1 cellular context compared by ENCODE assay signal in genomic region chr3:14371573-14372474, GRCh38.
A peak's percentile ranks its signal among the peaks of the same experiment; 100 is the strongest.
TF ChIP-seq lines count a peak whose summit lies in the region.

No MANE protein-coding gene starts in this region.

TF ChIP-seq in HCT116, 20 proteins besides CTCF, POLR2A, EP300 and RAD21 (continued from another document):
- TF ChIP-seq EZH2phosphoT487 (IDR thresholded peaks at IDR 0.05; ENCODE audit: borderline replicate concordance) (no peak), SIN3A (IDR thresholded peaks at IDR 0.05; ENCODE audit: low read depth) (no peak), ZNF274 (IDR thresholded peaks at IDR 0.05; ENCODE audit: low read depth, low read length) (no peak), TCF7L2 (IDR thresholded peaks at IDR 0.05; ENCODE audit: borderline replicate concordance, extremely low read depth, insufficient read depth, insufficient read length) (peak; percentile 90), POLR2AphosphoS5 (IDR thresholded peaks at IDR 0.05; ENCODE audit: low read depth, low read length) (peak; percentile 58; the same call in 1 of the 2 replicates), EZH2 (IDR thresholded peaks at IDR 0.05) (no peak), SRF (IDR thresholded peaks at IDR 0.05; ENCODE audit: low read depth) (no peak; the same call in 1 of the 2 replicates), CBX3 (IDR thresholded peaks at IDR 0.05; ENCODE audit: low read depth) (peak; percentile 66), CEBPB (IDR thresholded peaks at IDR 0.05; ENCODE audit: low read depth) (no peak), ZFX (IDR thresholded peaks at IDR 0.05) (no peak), ATF3 (IDR thresholded peaks at IDR 0.05) (no peak)
